Comparison of ENCODE assay signal across 15 cellular contexts in genomic region chr11:131683666-131684065, GRCh38.
DNase-seq lines count a peak whose midpoint lies in the region; ATAC-seq and TF ChIP-seq lines count a peak whose summit lies in the region.
"Had no signal": no experiment of that assay in that cellular context is flagged by ENCODE, and none has a peak within 500 bp of the region (broad histone marks: within the 10 kb centered on the region; RNA-seq: fewer than 3 reads in every experiment).

No MANE protein-coding gene starts in this region.

- H2BK15ac ChIP-seq in H9 (ENCODE audit: low read depth, low read length): no peak overlapping the region

- intact Hi-C loops in A673 (cut with micrococcal nuclease; ENCODE audit: unreplicated experiment): no loop called here
- intact Hi-C loops in CD4-positive, alpha-beta memory T cell (cut with micrococcal nuclease): no loop called here

- peak; percentile 14 for DNase-seq in H9
- peak; percentile 24 for DNase-seq in endodermal cell
- no peak for DNase-seq in neural crest cell (ENCODE audit: low read depth, low spot score)
- peak; percentile 39 for DNase-seq in ureter (ENCODE audit: low spot score)
- DNase-seq in A673 (ENCODE audit: low spot score): no peak
- DNase-seq in CD4-positive, alpha-beta memory T cell: no peak
- DNase-seq: C1 segment of cervical spinal cord; CD4-positive, alpha-beta T cell; DMS79 treated with DMSO at 0.1 percent for 48 hours; EL; H7; IMR-90 had no signal

- no peak overlapping the region for H3K4ac ChIP-seq in H9 (ENCODE audit: low read depth, low read length)

- H3K9ac ChIP-seq in H9 (ENCODE audit: extremely low read depth, insufficient read length, low read length) (no peak overlapping the region), endodermal cell (ENCODE audit: extremely low read depth, low read length, poor library complexity, severe bottlenecking) (no peak overlapping the region)

- CTCF ChIA-PET in A673 (lab: Charles Lee): no interaction called here
- CTCF ChIA-PET in CD4-positive, alpha-beta memory T cell (lab: Charles Lee; ENCODE audit: partially characterized antibody): interaction anchor here (0.8 kb wide), 1 partner anchor 10 kb away, joined by 3 read pairs; no protein-coding TSS in a partner anchor

- no peaks in the 10 kb centered on the region for H3K36me3 Mint-ChIP-seq in H9 (ENCODE audit: insufficient read depth in 1 of 3, low read depth in 3 of 3)
- no peaks in the 10 kb centered on the region for H3K36me3 Mint-ChIP-seq in endodermal cell (ENCODE audit: low read depth)
- H3K36me3 Mint-ChIP-seq in neural crest cell (ENCODE audit: low read depth): no peaks in the 10 kb centered on the region
- H3K36me3 Mint-ChIP-seq in CD4-positive, alpha-beta memory T cell: no peaks in the 10 kb centered on the region

- H3K27me3 Mint-ChIP-seq in H9 (ENCODE audit: low read depth) (peaks cover 12% of the 10 kb centered on the region), endodermal cell (ENCODE audit: insufficient read depth) (peaks cover 10% of the 10 kb centered on the region), neural crest cell (ENCODE audit: low read depth) (no peaks in the 10 kb centered on the region)
- peaks cover 0 to 8% of the 10 kb centered on the region in 2 donors for H3K27me3 Mint-ChIP-seq in CD4-positive, alpha-beta memory T cell

- no peak overlapping the region for H4K5ac ChIP-seq in H9 (ENCODE audit: insufficient read length, low read depth, low read length)

- H3K27ac Mint-ChIP-seq in H9 (peak overlapping the region in 1 of 3 experiments; percentile 88; a peak in 1 of 7 replicates), endodermal cell (peak overlapping the region; percentile 52), neural crest cell (ENCODE audit: unreplicated experiment) (peak overlapping the region; percentile 5)
- no peak overlapping the region for H3K27ac Mint-ChIP-seq in CD4-positive, alpha-beta memory T cell
- H3K27ac Mint-ChIP-seq: B cell; CD4-positive, alpha-beta T cell; GM23338 had no signal

- no peak overlapping the region for H2AK5ac ChIP-seq in H9 (ENCODE audit: insufficient read length, low read length)

- H3K36me3 ChIP-seq in endodermal cell (ENCODE audit: control insufficient read depth, insufficient read depth, low read length) (no peaks in the 10 kb centered on the region), A673 (ENCODE audit: insufficient read depth, low read length, poor library complexity, severe bottlenecking) (no peaks in the 10 kb centered on the region)
- H3K36me3 ChIP-seq in CD4-positive, alpha-beta memory T cell (ENCODE audit: insufficient read depth, low read length): no peaks in the 10 kb centered on the region

- H3K27ac ChIP-seq in H9 (ENCODE audit: insufficient read length, low read depth, low read length): no peak overlapping the region
- no peak overlapping the region for H3K27ac ChIP-seq in endodermal cell (ENCODE audit: low read depth, low read length)
- H3K27ac ChIP-seq in A673 (ENCODE audit: low read depth, low read length, poor library complexity, severe bottlenecking): no peak overlapping the region
- H3K27ac ChIP-seq in CD4-positive, alpha-beta memory T cell (ENCODE audit: low read depth, low read length): no peak overlapping the region

- H3K27me3 ChIP-seq in H9 (ENCODE audit: insufficient read depth, low read length): no peaks in the 10 kb centered on the region
- H3K27me3 ChIP-seq in endodermal cell (ENCODE audit: control insufficient read depth, insufficient read depth, low read length, poor library complexity, severe bottlenecking): peaks cover 6% of the 10 kb centered on the region
- peaks cover 19% of the 10 kb centered on the region for H3K27me3 ChIP-seq in A673 (replicated peaks; ENCODE audit: insufficient read depth, low read depth, low read length, poor library complexity)
- no peaks in the 10 kb centered on the region for H3K27me3 ChIP-seq in CD4-positive, alpha-beta memory T cell (ENCODE audit: insufficient read depth, low read length)

- H3K4me3 Mint-ChIP-seq in H9 (no peak overlapping the region), endodermal cell (no peak overlapping the region), neural crest cell (no peak overlapping the region)
- H3K4me3 Mint-ChIP-seq in CD4-positive, alpha-beta memory T cell: no peak overlapping the region
- H3K4me3 Mint-ChIP-seq: B cell; CD4-positive, alpha-beta T cell; GM23338 had no signal

- H3K23me2 ChIP-seq in H9 (ENCODE audit: insufficient read length, low read depth, low read length, poor library complexity, severe bottlenecking): peaks cover 6% of the 10 kb centered on the region

- POLR2A ChIA-PET in A673 (lab: Charles Lee; ENCODE audit: low non-redundant PET): no interaction called here
- POLR2A ChIA-PET in CD4-positive, alpha-beta memory T cell (lab: Charles Lee; ENCODE audit: partially characterized antibody): no interaction called here

- H3K9me3 ChIP-seq in H9 (ENCODE audit: control insufficient read depth, low read depth, low read length) (no peaks in the 10 kb centered on the region), endodermal cell (ENCODE audit: control insufficient read depth, low read length) (no peaks in the 10 kb centered on the region), A673 (ENCODE audit: low read depth, low read length, poor library complexity, severe bottlenecking) (no peaks in the 10 kb centered on the region)
- no peaks in the 10 kb centered on the region for H3K9me3 ChIP-seq in CD4-positive, alpha-beta memory T cell (ENCODE audit: control insufficient read depth in 1 of 2, low read length in 2 of 2)

- H2AFZ ChIP-seq in H9 (ENCODE audit: low read length): no peak overlapping the region
- H2AFZ ChIP-seq: GM23338 had no signal

- no peak overlapping the region for H2BK12ac ChIP-seq in H9 (ENCODE audit: insufficient read length, low read depth, low read length)

- BruUV-seq in A673 (replicated peaks; lab: Mats Ljungman, UMichigan): no TSS peak

- H3K4me3 ChIP-seq in endodermal cell (ENCODE audit: low read length): no peak overlapping the region
- H3K4me3 ChIP-seq in A673 (ENCODE audit: low read depth, low read length, poor library complexity, severe bottlenecking): no peak overlapping the region
- H3K4me3 ChIP-seq in CD4-positive, alpha-beta memory T cell (ENCODE audit: low read length in 2 of 2): no peak overlapping the region
- H3K4me3 ChIP-seq: GM23338 had no signal

- H3K9me3 Mint-ChIP-seq in H9 (no peaks in the 10 kb centered on the region), endodermal cell (no peaks in the 10 kb centered on the region), neural crest cell (no peaks in the 10 kb centered on the region)
- H3K9me3 Mint-ChIP-seq in CD4-positive, alpha-beta memory T cell: no peaks in the 10 kb centered on the region
- H3K9me3 Mint-ChIP-seq: CD4-positive, alpha-beta T cell; GM23338 had no signal

- H3K14ac ChIP-seq in H9 (ENCODE audit: insufficient read depth, low read length): no peak overlapping the region

- no peak overlapping the region for H2BK20ac ChIP-seq in H9 (ENCODE audit: low read depth, low read length, poor library complexity, severe bottlenecking)

- no peak for ATAC-seq in GM21515 (IDR thresholded peaks at IDR 0.05; ENCODE audit: unreplicated experiment)
- ATAC-seq: GM23338 had no signal

- H2BK5ac ChIP-seq in H9 (ENCODE audit: insufficient read length, low read length): no peak overlapping the region

- no peak overlapping the region for H2BK120ac ChIP-seq in H9 (ENCODE audit: low read depth, low read length, poor library complexity, severe bottlenecking)

- H3K23ac ChIP-seq in H9 (ENCODE audit: insufficient read length, low read depth, low read length): no peak overlapping the region

- no peaks in the 10 kb centered on the region for H3K79me1 ChIP-seq in H9 (ENCODE audit: insufficient read depth, low read depth, low read length, poor library complexity, severe bottlenecking)

- no peak for TF ChIP-seq CTCF in H9 (conservative IDR thresholded peaks at IDR 0.05)
- no peak for TF ChIP-seq CTCF in endodermal cell (conservative IDR thresholded peaks at IDR 0.05)
- TF ChIP-seq CTCF in neural crest cell (conservative IDR thresholded peaks at IDR 0.05): no peak
- TF ChIP-seq CTCF in A673 (conservative IDR thresholded peaks at IDR 0.05; ENCODE audit: low read depth, low read length): no peak

- H3K79me2 ChIP-seq in H9 (ENCODE audit: insufficient read depth, low read length): no peaks in the 10 kb centered on the region

- no CpG with 5 or more reads among the region's 11 CpGs for WGBS in H9 (ENCODE audit: extremely low coverage, insufficient read length, low lambda C conversion rate)
- WGBS in endodermal cell (ENCODE audit: insufficient coverage in 1 of 2, insufficient read length in 1 of 2), 2 experiments: 86 to 88% methylated on average over 5 to 11 of the region's 11 CpGs

- H3K18ac ChIP-seq in H9 (ENCODE audit: insufficient read length, low read depth, low read length): no peak overlapping the region

- H3K4me1 ChIP-seq in H9 (ENCODE audit: insufficient read depth, low read length): no peaks in the 10 kb centered on the region
- peaks cover 12% of the 10 kb centered on the region for H3K4me1 ChIP-seq in endodermal cell (ENCODE audit: control insufficient read depth, insufficient read depth, low read length)
- no peaks in the 10 kb centered on the region for H3K4me1 ChIP-seq in A673 (ENCODE audit: insufficient read depth, low read length, poor library complexity, severe bottlenecking)
- no peaks in the 10 kb centered on the region for H3K4me1 ChIP-seq in CD4-positive, alpha-beta memory T cell (ENCODE audit: insufficient read depth, low read length)

- H4K8ac ChIP-seq in H9 (replicated peaks; ENCODE audit: insufficient read length, low read depth, low read length): no peak overlapping the region

- H3T11ph ChIP-seq in H9 (ENCODE audit: low read length): no peak overlapping the region

- no peak overlapping the region for H3K56ac ChIP-seq in H9 (ENCODE audit: insufficient read length, low read depth, low read length)

- H4K20me1 ChIP-seq in H9 (ENCODE audit: control insufficient read depth, insufficient read depth, insufficient read length): no peaks in the 10 kb centered on the region

- H3K4me2 ChIP-seq in H9 (ENCODE audit: insufficient read depth, insufficient read length, low read length): no peak overlapping the region
- H3K4me2 ChIP-seq: GM23338 had no signal

- no peak overlapping the region for H4K91ac ChIP-seq in H9 (ENCODE audit: insufficient read length, low read depth, low read length)

- H3K4me1 Mint-ChIP-seq in H9: peaks cover 8 to 13% of the 10 kb centered on the region in 2 experiments; a peak in 3 of 4 replicates
- peaks cover 6% of the 10 kb centered on the region for H3K4me1 Mint-ChIP-seq in endodermal cell
- peaks cover 17% of the 10 kb centered on the region for H3K4me1 Mint-ChIP-seq in neural crest cell
- no peaks in the 10 kb centered on the region for H3K4me1 Mint-ChIP-seq in CD4-positive, alpha-beta memory T cell
- H3K4me1 Mint-ChIP-seq: B cell had no signal

Comparison
In these comparisons a context has a peak if more than half of its experiments do, and no peak if none do; other contexts are left out.
1. DNase-seq: peak in H9 (single experiment), endodermal cell (single experiment) and ureter (single experiment); none in neural crest cell (single experiment), A673 (single experiment) and CD4-positive, alpha-beta memory T cell (0 of 5).
2. H3K27ac Mint-ChIP-seq: peak in endodermal cell (single experiment) and neural crest cell (single experiment); none in CD4-positive, alpha-beta memory T cell (0 of 7).